30 cellular contexts compared by ENCODE assay signal in the genomic region with DNA sequence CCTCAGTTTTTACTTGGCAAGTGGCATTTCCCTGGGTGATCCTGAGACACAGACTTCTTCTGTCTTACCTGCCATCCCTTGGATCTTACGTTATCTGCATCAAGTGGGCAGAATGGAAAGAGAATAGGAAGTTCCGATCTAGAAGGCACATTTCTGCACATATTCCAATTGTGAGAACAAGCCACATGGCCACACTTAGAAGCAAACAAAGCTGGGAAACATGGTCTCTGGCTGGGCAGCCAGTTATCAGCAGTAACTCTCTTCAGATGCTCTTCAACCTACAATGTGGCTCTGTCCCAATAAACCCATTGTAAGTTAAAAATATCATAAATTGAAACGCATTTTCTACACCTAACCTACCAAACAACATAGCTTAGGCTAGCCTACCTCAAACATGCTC.
DNase-seq lines count a peak whose midpoint lies in the region; ATAC-seq, FAIRE-seq and TF ChIP-seq lines count a peak whose summit lies in the region.
"Had no signal": no experiment of that assay in that cellular context is flagged by ENCODE, and none has a peak within 500 bp of the region (broad histone marks: within the 10 kb centered on the region; RNA-seq: fewer than 3 reads in every experiment).

No MANE protein-coding gene starts in this region.

- H4K5ac ChIP-seq in H1 (ENCODE audit: insufficient read length, low read depth, low read length) = no peak overlapping the region

- TF ChIP-seq POLR2A in HCT116 (IDR thresholded peaks at IDR 0.05; ENCODE audit: borderline replicate concordance, extremely low read depth, insufficient read depth, insufficient read length) (no peak), H1 (IDR thresholded peaks at IDR 0.05; ENCODE audit: control extremely low read depth in 1 of 2, low read depth in 2 of 2, low read length in 2 of 2) (no peak)

- WGBS in H1 (ENCODE audit: extremely low coverage in 1 of 2, insufficient coverage in 1 of 2, insufficient read length in 1 of 2, insufficient replicate concordance in 2 of 2, low coverage in 1 of 2, low lambda C conversion rate in 2 of 2, missing lambda C conversion rate in 1 of 2), 2 experiments = 95% methylated on average over 3 of the region's 3 CpGs; no CpG with 5 or more reads in 1 of the 2 experiments
- no CpG with 5 or more reads among the region's 3 CpGs for WGBS in neuronal stem cell (ENCODE audit: extremely low coverage in 2 of 2, insufficient read length in 2 of 2, insufficient replicate concordance in 1 of 2), 2 donors

- H2AFZ ChIP-seq in HCT116 (ENCODE audit: low read depth, low read length, poor library complexity, severe bottlenecking) (peak overlapping the region; percentile 2), H1 (ENCODE audit: low read length) (no peak overlapping the region), neuronal stem cell (ENCODE audit: low read length) (no peak overlapping the region), osteoblast (ENCODE audit: low read length) (no peak overlapping the region)

- 0 out of 2 replicates have a peak overlapping the region, but pooled peaks have one; percentile 37 for H2BK20ac ChIP-seq in H1 (ENCODE audit: low read length)

- FAIRE-seq in H1 (lab: Jason Lieb, UNC) = no peak
- FAIRE-seq: A549, G401.6, GM19239 had no signal

- no peaks in the 10 kb centered on the region for H3K79me2 ChIP-seq in HCT116 (ENCODE audit: insufficient read depth, low read length)
- H3K79me2 ChIP-seq in H1 (ENCODE audit: control insufficient read depth in 1 of 2, insufficient read depth in 2 of 2, low read length in 2 of 2) = no peaks in the 10 kb centered on the region
- no peaks in the 10 kb centered on the region for H3K79me2 ChIP-seq in osteoblast (ENCODE audit: insufficient read depth, low read length)

- H2BK5ac ChIP-seq in H1 (ENCODE audit: low read depth, low read length) = peak overlapping the region; percentile 28; the same call in 1 of the 2 replicates
- no peak overlapping the region for H2BK5ac ChIP-seq in neuronal stem cell (ENCODE audit: low read length)

- H3K9me3 Mint-ChIP-seq in activated CD8-positive, alpha-beta T cell treated with anti-CD3 and anti-CD28 coated beads for 36 hours = peaks cover 9% of the 10 kb centered on the region
- H3K9me3 Mint-ChIP-seq in activated CD8-positive, alpha-beta T cell treated with anti-CD3 and anti-CD28 coated beads, Interleukin-2, amount 10 ng/mL, durations not matched to agents 7 days and 5 days (ENCODE audit: insufficient read depth) = no peaks in the 10 kb centered on the region
- H3K9me3 Mint-ChIP-seq: activated B cell treated with CpG ODN at 0.5 μM for 24 hours; CD8-positive, alpha-beta T cell; IgD-negative memory B cell had no signal

- H3K9ac ChIP-seq in HCT116 (ENCODE audit: low read length) (no peak overlapping the region), H1 (replicated peaks in 1 of 4; ENCODE audit: extremely low read depth in 1 of 4, low read depth in 3 of 4, low read length in 3 of 4) (no peak overlapping the region), neuronal stem cell (ENCODE audit: low read depth, low read length, poor library complexity) (no peak overlapping the region)

- H3K4me3 Mint-ChIP-seq in activated CD8-positive, alpha-beta T cell treated with anti-CD3 and anti-CD28 coated beads for 36 hours = no peak overlapping the region
- no peak overlapping the region for H3K4me3 Mint-ChIP-seq in activated CD8-positive, alpha-beta T cell treated with anti-CD3 and anti-CD28 coated beads, Interleukin-2, amount 10 ng/mL, durations not matched to agents 7 days and 5 days
- H3K4me3 Mint-ChIP-seq: activated B cell treated with CpG ODN at 0.5 μM for 24 hours; CD8-positive, alpha-beta T cell; IgD-negative memory B cell had no signal

- H3K27ac ChIP-seq in HCT116 (ENCODE audit: low read depth, low read length) = no peak overlapping the region
- H3K27ac ChIP-seq in H1 (ENCODE audit: low read depth, low read length) = no peak overlapping the region
- H3K27ac ChIP-seq in neuronal stem cell (replicated peaks; ENCODE audit: low read length) = no peak overlapping the region
- no peak overlapping the region for H3K27ac ChIP-seq in osteoblast (ENCODE audit: low read depth, low read length)
- H3K27ac ChIP-seq: A549, sigmoid colon, SJCRH30, thoracic aorta had no signal

- H2BK15ac ChIP-seq in H1 (ENCODE audit: low read length) = no peak overlapping the region
- no peak overlapping the region for H2BK15ac ChIP-seq in neuronal stem cell (ENCODE audit: low read length)

- no peak overlapping the region for H3K56ac ChIP-seq in H1 (replicated peaks; ENCODE audit: insufficient read length, low read depth, low read length)

- H3K9me3 ChIP-seq in HCT116 (ENCODE audit: control insufficient read depth in 1 of 2, insufficient read depth in 1 of 2, low read depth in 1 of 2, low read length in 2 of 2) = no peaks in the 10 kb centered on the region
- no peaks in the 10 kb centered on the region for H3K9me3 ChIP-seq in H1 (ENCODE audit: insufficient read depth in 2 of 2, low read depth in 1 of 2, low read length in 1 of 2)
- H3K9me3 ChIP-seq in neuronal stem cell (replicated peaks in 1 of 2; ENCODE audit: control insufficient read depth in 2 of 2, insufficient read depth in 1 of 2, low read depth in 1 of 2, low read length in 2 of 2) = no peaks in the 10 kb centered on the region
- H3K9me3 ChIP-seq in osteoblast (ENCODE audit: low read depth, low read length) = no peaks in the 10 kb centered on the region
- H3K9me3 ChIP-seq: A549, lower lobe of right lung, sigmoid colon, SJCRH30, thoracic aorta had no signal

- H2BK12ac ChIP-seq in H1 (ENCODE audit: low read depth, low read length) (peak overlapping the region; percentile 11; the same call in 1 of the 2 replicates), neuronal stem cell (ENCODE audit: low read length) (no peak overlapping the region)

- H4K91ac ChIP-seq in H1 (replicated peaks; ENCODE audit: insufficient read length, low read length) (no peak overlapping the region), neuronal stem cell (ENCODE audit: low read depth, low read length, poor library complexity) (no peak overlapping the region)

- peak overlapping the region; percentile 88 for H3K27ac Mint-ChIP-seq in activated CD8-positive, alpha-beta T cell treated with anti-CD3 and anti-CD28 coated beads for 36 hours
- no peak overlapping the region for H3K27ac Mint-ChIP-seq in activated CD8-positive, alpha-beta T cell treated with anti-CD3 and anti-CD28 coated beads, Interleukin-2, amount 10 ng/mL, durations not matched to agents 7 days and 5 days
- H3K27ac Mint-ChIP-seq: activated B cell treated with CpG ODN at 0.5 μM for 24 hours, IgD-negative memory B cell had no signal

- H3K79me1 ChIP-seq in H1 (ENCODE audit: low read depth, low read length) (no peaks in the 10 kb centered on the region), neuronal stem cell (ENCODE audit: low read depth, low read length) (no peaks in the 10 kb centered on the region)

- TF ChIP-seq RAD21 in HCT116 (IDR thresholded peaks at IDR 0.05; ENCODE audit: low read depth) (no peak), H1 (IDR thresholded peaks at IDR 0.05 in 1 of 2, conservative IDR thresholded peaks at IDR 0.05 in 1 of 2; ENCODE audit: low read depth in 2 of 2, low read length in 2 of 2) (no peak)

- H3K4me1 Mint-ChIP-seq in activated CD8-positive, alpha-beta T cell treated with anti-CD3 and anti-CD28 coated beads for 36 hours (ENCODE audit: low read depth) = peaks cover 90% of the 10 kb centered on the region
- H3K4me1 Mint-ChIP-seq in activated CD8-positive, alpha-beta T cell treated with anti-CD3 and anti-CD28 coated beads, Interleukin-2, amount 10 ng/mL, durations not matched to agents 7 days and 5 days (ENCODE audit: low read depth) = peaks cover 77% of the 10 kb centered on the region

- BruUV-seq in HCT116 (replicated peaks; lab: Mats Ljungman, UMichigan) = no TSS peak

- RAD21 ChIA-PET in HCT116 (lab: Charles Lee; ENCODE audit: low non-redundant PET in 1 of 2, low total read pairs in 2 of 2, uncharacterized antibody in 2 of 2, unreplicated experiment in 2 of 2) = no interaction called here

- no peaks in the 10 kb centered on the region for H3K9me2 ChIP-seq in HCT116 (ENCODE audit: insufficient read depth)

- H3K4me2 ChIP-seq in HCT116 (ENCODE audit: low read length) (no peak overlapping the region), H1 (ENCODE audit: insufficient read depth in 1 of 2, low read depth in 2 of 2, low read length in 2 of 2) (no peak overlapping the region), neuronal stem cell (ENCODE audit: insufficient read depth, low read length, poor library complexity, severe bottlenecking) (no peak overlapping the region), osteoblast (ENCODE audit: insufficient read depth, low read length) (no peak overlapping the region)
- H3K4me2 ChIP-seq: A549 had no signal

- ATAC-seq in activated CD8-positive, alpha-beta T cell treated with anti-CD3 and anti-CD28 coated beads for 36 hours = no peak
- ATAC-seq in activated CD8-positive, alpha-beta T cell treated with anti-CD3 and anti-CD28 coated beads, Interleukin-2, amount 10 ng/mL, durations not matched to agents 7 days and 5 days = no peak
- no peak for ATAC-seq in HCT116
- no peak for ATAC-seq in left lobe of liver
- ATAC-seq in GM21619 (IDR thresholded peaks at IDR 0.05; ENCODE audit: unreplicated experiment) = no peak
- ATAC-seq: A549; CD8-positive, alpha-beta T cell; lower lobe of right lung had no signal

- no peak for DNase-seq in activated CD8-positive, alpha-beta T cell treated with anti-CD3 and anti-CD28 coated beads for 36 hours
- no peak for DNase-seq in activated CD8-positive, alpha-beta T cell treated with anti-CD3 and anti-CD28 coated beads, Interleukin-2, amount 10 ng/mL, durations not matched to agents 7 days and 5 days
- DNase-seq in HCT116 (ENCODE audit: low read depth, low spot score) (no peak), H1 (ENCODE audit: low read depth in 1 of 2, low spot score in 2 of 2) (no peak), neuronal stem cell (ENCODE audit: low spot score) (no peak), left lobe of liver (ENCODE audit: low spot score) (no peak), osteoblast (ENCODE audit: insufficient read length, low spot score, missing footprints) (no peak)
- DNase-seq: activated B cell treated with CpG ODN at 0.5 μM for 24 hours; activated effector memory CD4-positive, alpha-beta T cell treated with anti-CD3 and anti-CD28 coated beads, Interleukin-2, amount 50 U/mL, for 16 hours; activated T-cell treated with anti-CD3 and anti-CD28 coated beads for 4 hours; AML-193; CD8-positive, alpha-beta T cell; erythroblast; H7; head of caudate nucleus; kidney glomerular epithelial cell; lower lobe of right lung; NCI-H1092; NCI-H1694 treated with DMSO at 0.1 percent for 48 hours; NCI-H2227 treated with DMSO at 0.1 percent for 48 hours; NCI-H748 treated with DMSO at 0.1 percent for 48 hours; sigmoid colon; SJCRH30; stimulated activated naive CD4-positive, alpha-beta T cell had no signal

- no peaks in the 10 kb centered on the region for H3K23me2 ChIP-seq in H1 (ENCODE audit: low read depth, low read length)

- H3K36me3 ChIP-seq in HCT116 (ENCODE audit: control insufficient read depth in 1 of 2, insufficient read depth in 2 of 2, low read length in 2 of 2) (no peaks in the 10 kb centered on the region), H1 (ENCODE audit: control insufficient read depth in 2 of 4, insufficient read depth in 4 of 4, low read length in 3 of 4) (no peaks in the 10 kb centered on the region), neuronal stem cell (replicated peaks in 1 of 2; ENCODE audit: control insufficient read depth in 2 of 2, insufficient read depth in 2 of 2, low read length in 2 of 2) (no peaks in the 10 kb centered on the region), osteoblast (ENCODE audit: insufficient read depth, low read length) (no peaks in the 10 kb centered on the region)
- H3K36me3 ChIP-seq: lower lobe of right lung, sigmoid colon, SJCRH30, thoracic aorta had no signal

- CTCF ChIA-PET in activated CD8-positive, alpha-beta T cell treated with anti-CD3 and anti-CD28 coated beads for 36 hours (lab: Charles Lee) = interaction anchor here (1.9 to 2.2 kb wide), 2 partner anchors 9 to 10 kb away, joined by 7 to 9 read pairs; no protein-coding TSS in a partner anchor
- CTCF ChIA-PET in activated CD8-positive, alpha-beta T cell treated with anti-CD3 and anti-CD28 coated beads, Interleukin-2, amount 10 ng/mL, durations not matched to agents 7 days and 5 days (lab: Charles Lee) = interaction anchor here (0.7 to 1.9 kb wide), 4 partner anchors 13 to 277 kb away, joined by 3 to 6 read pairs (median 4); a partner anchor contains a TSS
- CTCF ChIA-PET in HCT116 (lab: Charles Lee) = no interaction called here
- CTCF ChIA-PET in H1 (lab: Charles Lee; ENCODE audit: partially characterized antibody) = interaction anchor here (1.6 to 2.7 kb wide), 2 partner anchors 9 to 10 kb away, joined by 5 to 15 read pairs; no protein-coding TSS in a partner anchor

- peaks cover 11% of the 10 kb centered on the region for H3K36me3 Mint-ChIP-seq in activated CD8-positive, alpha-beta T cell treated with anti-CD3 and anti-CD28 coated beads for 36 hours (ENCODE audit: low read depth)
- H3K36me3 Mint-ChIP-seq in activated CD8-positive, alpha-beta T cell treated with anti-CD3 and anti-CD28 coated beads, Interleukin-2, amount 10 ng/mL, durations not matched to agents 7 days and 5 days (ENCODE audit: low read depth) = peaks cover 3% of the 10 kb centered on the region
- H3K36me3 Mint-ChIP-seq: CD8-positive, alpha-beta T cell had no signal

- H2AK5ac ChIP-seq in H1 (ENCODE audit: low read depth, low read length) (no peak overlapping the region; the same call in 1 of the 2 replicates), neuronal stem cell (ENCODE audit: low read depth, low read length) (no peak overlapping the region)

- H3K23ac ChIP-seq in H1 (ENCODE audit: insufficient read length) = no peak overlapping the region
- no peak overlapping the region for H3K23ac ChIP-seq in neuronal stem cell (ENCODE audit: low read depth, low read length, poor library complexity)

- H3K4me1 ChIP-seq in HCT116 (ENCODE audit: control insufficient read depth in 1 of 2, insufficient read depth in 2 of 2, low read length in 2 of 2) = peaks cover 36 to 54% of the 10 kb centered on the region in 2 experiments
- H3K4me1 ChIP-seq in H1 (replicated peaks in 1 of 4; ENCODE audit: control insufficient read depth in 3 of 4, insufficient read depth in 4 of 4, low read length in 3 of 4) = peaks cover 0 to 9% (median 6%) of the 10 kb centered on the region in 4 experiments; a peak in 3 of 7 replicates
- peaks cover 0 to 9% of the 10 kb centered on the region in 2 donors for H3K4me1 ChIP-seq in neuronal stem cell (ENCODE audit: control insufficient read depth in 2 of 2, insufficient read depth in 1 of 2, low read depth in 1 of 2, low read length in 2 of 2)
- peaks cover 12% of the 10 kb centered on the region for H3K4me1 ChIP-seq in osteoblast (ENCODE audit: insufficient read depth, low read length)
- H3K4me1 ChIP-seq: A549, sigmoid colon had no signal

- no peak for TF ChIP-seq CTCF in activated CD8-positive, alpha-beta T cell treated with anti-CD3 and anti-CD28 coated beads for 36 hours (IDR thresholded peaks at IDR 0.05)
- TF ChIP-seq CTCF in HCT116 (IDR thresholded peaks at IDR 0.05 in 2 of 3, conservative IDR thresholded peaks at IDR 0.05 in 1 of 3; ENCODE audit: borderline replicate concordance in 1 of 3, insufficient read depth in 1 of 3, low read depth in 2 of 3, low read length in 2 of 3) (no peak), H1 (IDR thresholded peaks at IDR 0.05; ENCODE audit: control extremely low read depth in 1 of 3, insufficient read depth in 1 of 3, low read depth in 1 of 3, low read length in 3 of 3) (no peak), osteoblast (IDR thresholded peaks at IDR 0.05; ENCODE audit: extremely low read depth, low read depth, low read length) (no peak)

- H3K14ac ChIP-seq in H1 (ENCODE audit: insufficient read length) = no peak overlapping the region
- no peak overlapping the region for H3K14ac ChIP-seq in neuronal stem cell (ENCODE audit: low read length)

- no peak for TF ChIP-seq EP300 in H1 (IDR thresholded peaks at IDR 0.05; ENCODE audit: borderline replicate concordance in 1 of 2, low read depth in 2 of 2, low read length in 2 of 2)

- POLR2A ChIA-PET in activated CD8-positive, alpha-beta T cell treated with anti-CD3 and anti-CD28 coated beads for 36 hours (lab: Charles Lee) = interaction anchor here (1.0 to 1.3 kb wide), 3 partner anchors 29 to 227 kb away, joined by 3 to 4 read pairs (median 3); no protein-coding TSS in a partner anchor
- POLR2A ChIA-PET in activated CD8-positive, alpha-beta T cell treated with anti-CD3 and anti-CD28 coated beads, Interleukin-2, amount 10 ng/mL, durations not matched to agents 7 days and 5 days (lab: Charles Lee) = interaction anchor here (0.8 kb wide), 1 partner anchor 14 kb away, joined by 3 read pairs; no protein-coding TSS in a partner anchor
- POLR2A ChIA-PET in HCT116 (lab: Charles Lee) (no interaction called here), H1 (lab: Charles Lee; ENCODE audit: partially characterized antibody) (no interaction called here)

- H3K18ac ChIP-seq in H1 (ENCODE audit: extremely low read depth, low read length) (no peak overlapping the region), neuronal stem cell (ENCODE audit: low read length) (peak overlapping the region; percentile 50)

- peak overlapping the region; percentile 85 for H2BK120ac ChIP-seq in H1 (replicated peaks; ENCODE audit: low read depth, low read length)
- H2BK120ac ChIP-seq in neuronal stem cell (ENCODE audit: low read depth, low read length) = no peak overlapping the region

- H4K8ac ChIP-seq in H1 (ENCODE audit: extremely low read depth, insufficient read depth, low read length) = no peak overlapping the region
- H4K8ac ChIP-seq in neuronal stem cell (ENCODE audit: low read depth, low read length) = no peak overlapping the region

- intact Hi-C loops in activated CD8-positive, alpha-beta T cell treated with anti-CD3 and anti-CD28 coated beads for 36 hours (cut with micrococcal nuclease) = no loop called here
- intact Hi-C loops in HCT116 (cut with micrococcal nuclease) = no loop called here

- H3K27me3 Mint-ChIP-seq in activated CD8-positive, alpha-beta T cell treated with anti-CD3 and anti-CD28 coated beads for 36 hours = no peaks in the 10 kb centered on the region
- no peaks in the 10 kb centered on the region for H3K27me3 Mint-ChIP-seq in activated CD8-positive, alpha-beta T cell treated with anti-CD3 and anti-CD28 coated beads, Interleukin-2, amount 10 ng/mL, durations not matched to agents 7 days and 5 days (ENCODE audit: low read depth)

- H4K20me1 ChIP-seq in HCT116 (ENCODE audit: insufficient read depth) = no peaks in the 10 kb centered on the region
- H4K20me1 ChIP-seq in H1 (replicated peaks in 1 of 2; ENCODE audit: control insufficient read depth in 1 of 2, insufficient read depth in 2 of 2, low read length in 2 of 2) = no peaks in the 10 kb centered on the region
- no peaks in the 10 kb centered on the region for H4K20me1 ChIP-seq in osteoblast (ENCODE audit: insufficient read depth, low read length)

- H3K27me3 ChIP-seq in HCT116 (ENCODE audit: insufficient read depth, low read length) = no peaks in the 10 kb centered on the region
- H3K27me3 ChIP-seq in H1 (replicated peaks in 1 of 4; ENCODE audit: control insufficient read depth in 3 of 4, extremely low read depth in 1 of 4, insufficient read depth in 3 of 4, low read length in 3 of 4) = 0 out of 7 replicates have a peak, but pooled peaks cover 0 to 3% (median 0%) of the 10 kb centered on the region in 4 experiments
- H3K27me3 ChIP-seq in neuronal stem cell (ENCODE audit: control insufficient read depth in 3 of 3, insufficient read depth in 3 of 3, low read depth in 1 of 3, low read length in 3 of 3) = no peaks in the 10 kb centered on the region
- H3K27me3 ChIP-seq in osteoblast (ENCODE audit: insufficient read depth, low read length) = no peaks in the 10 kb centered on the region
- H3K27me3 ChIP-seq: sigmoid colon, SJCRH30 had no signal

- H3K4ac ChIP-seq in H1 (replicated peaks; ENCODE audit: insufficient read length, low read depth, low read length) = peak overlapping the region; percentile 17
- H3K4ac ChIP-seq in neuronal stem cell (ENCODE audit: low read length) = no peak overlapping the region

- H3K4me3 ChIP-seq in HCT116 (replicated peaks in 1 of 2; ENCODE audit: low read depth in 1 of 2, low read length in 2 of 2) = no peak overlapping the region
- H3K4me3 ChIP-seq in H1 (ENCODE audit: extremely low read depth in 1 of 4, insufficient read depth in 2 of 4, low read depth in 3 of 4, low read length in 4 of 4) = no peak overlapping the region
- H3K4me3 ChIP-seq in neuronal stem cell (ENCODE audit: low read length in 2 of 2) = no peak overlapping the region
- no peak overlapping the region for H3K4me3 ChIP-seq in osteoblast (ENCODE audit: insufficient read depth, low read length)
- H3K4me3 ChIP-seq: A549, lower lobe of right lung, sigmoid colon, SJCRH30, thoracic aorta had no signal

Comparison
In these comparisons a context has a peak if more than half of its experiments do, and no peak if none do; other contexts are left out.
1. POLR2A ChIA-PET loops: an anchor here in activated CD8-positive, alpha-beta T cell treated with anti-CD3 and anti-CD28 coated beads for 36 hours (1.0 to 1.3 kb wide) and activated CD8-positive, alpha-beta T cell treated with anti-CD3 and anti-CD28 coated beads, Interleukin-2, amount 10 ng/mL, durations not matched to agents 7 days and 5 days (0.8 kb wide); none called in HCT116 and H1.